ENCODE assay signal across 1 cellular context in the genomic region with DNA sequence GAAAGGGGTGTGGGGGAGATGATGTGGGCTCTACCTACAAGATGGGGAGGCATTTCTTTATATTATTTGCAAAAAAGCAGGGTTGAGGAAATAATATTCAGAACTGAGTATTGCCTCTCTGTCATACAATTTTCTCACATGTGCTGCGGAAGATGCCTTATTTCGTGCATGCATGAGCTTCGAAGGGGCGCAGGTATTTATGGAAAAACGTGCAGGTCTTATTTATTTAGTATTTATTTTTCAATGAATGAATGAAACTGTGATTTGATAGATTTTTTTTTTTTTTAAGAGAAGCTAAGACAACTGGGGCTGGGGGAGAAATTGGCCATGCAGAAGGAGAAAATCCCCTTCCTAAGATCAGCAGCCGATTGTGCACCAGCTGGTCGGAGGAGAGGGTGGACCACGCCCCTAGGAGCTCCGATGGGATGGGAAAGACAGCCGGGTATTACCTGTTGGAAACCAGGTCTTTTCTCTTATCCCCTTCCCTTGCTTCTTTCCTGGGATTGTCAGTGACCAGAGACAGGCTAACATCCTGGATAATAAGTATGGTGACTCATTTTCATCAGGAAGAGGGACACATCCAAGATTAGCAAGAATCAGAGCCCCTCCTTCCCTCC.
TF ChIP-seq lines count a peak whose summit lies in the region.

No MANE protein-coding gene starts in this region.

TF ChIP-seq in H1, 55 proteins besides CTCF, POLR2A, EP300 and RAD21:
- TF ChIP-seq SIN3A (conservative IDR thresholded peaks at IDR 0.05 in 1 of 2, IDR thresholded peaks at IDR 0.05 in 1 of 2; ENCODE audit: low read depth in 1 of 2, low read length in 2 of 2) = peak; percentile 71 to 72; a peak in 2 of 4 replicates
- TF ChIP-seq JUN (IDR thresholded peaks at IDR 0.05; ENCODE audit: low read depth, low read length) = no peak
